1 cellular context compared by ENCODE assay signal in the genomic region with DNA sequence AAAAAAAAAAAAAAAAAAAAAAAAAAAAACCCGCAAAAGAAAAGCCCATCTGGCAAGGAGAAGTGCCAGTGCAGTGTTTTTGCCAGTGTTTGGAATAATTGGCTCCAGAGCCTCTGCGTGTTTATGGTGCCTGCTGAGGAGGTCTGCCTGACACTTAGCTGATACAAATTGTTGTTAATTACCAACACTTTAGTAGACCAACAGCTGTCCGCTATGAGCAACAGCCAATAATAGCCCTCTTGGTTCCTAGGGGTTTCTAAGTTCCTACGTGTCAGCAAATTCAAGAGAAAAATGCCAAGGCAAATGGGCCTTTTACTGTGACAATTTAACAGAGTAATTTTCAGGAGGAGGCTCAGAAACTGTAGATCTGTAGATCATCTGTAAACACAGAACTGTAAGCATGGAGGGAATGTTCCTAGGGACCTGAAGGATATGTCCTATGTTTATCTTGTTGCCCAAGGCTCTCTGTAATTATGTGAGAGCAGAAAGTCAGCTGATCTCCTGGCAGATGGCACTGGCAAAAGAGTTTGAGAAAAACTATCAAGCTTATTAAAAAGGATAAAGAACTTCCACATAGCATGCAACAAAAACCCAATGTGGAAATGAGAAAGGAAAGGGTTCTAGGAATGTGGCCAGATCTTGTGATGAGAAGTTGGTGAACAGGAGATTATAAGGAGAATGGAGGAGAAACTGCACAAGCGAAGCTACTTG.
A peak's percentile ranks its signal among the peaks of the same experiment; 100 is the strongest.
TF ChIP-seq lines count a peak whose summit lies in the region.

No MANE protein-coding gene starts in this region.

TF ChIP-seq in IMR-90, 13 proteins besides CTCF, POLR2A, EP300 and RAD21:
- TF ChIP-seq CHD1 (IDR thresholded peaks at IDR 0.05; ENCODE audit: low read depth, low read length) (no peak), RCOR1 (IDR thresholded peaks at IDR 0.05; ENCODE audit: insufficient replicate concordance, low read length) (no peak), MAFK (IDR thresholded peaks at IDR 0.05; ENCODE audit: low read depth, low read length) (peak; percentile 75)
TF ChIP-seq in IMR-90: peak in this region for 1.
